In genomic region chr17:47956818-47957590, GRCh38 we compare ENCODE assay signal across 14 cellular contexts. TPM values are rescaled to one million over a fixed set of nuclear protein-coding genes. Genes with fewer than 3 reads are reported as not detected.
DNase-seq lines count a peak whose midpoint lies in the region; ATAC-seq and TF ChIP-seq lines count a peak whose summit lies in the region.
"Had no signal": no experiment of that assay in that cellular context is flagged by ENCODE, and none has a peak within 500 bp of the region (broad histone marks: within the 10 kb centered on the region; RNA-seq: fewer than 3 reads in every experiment).

No MANE protein-coding gene starts in this region.

- peak; percentile 48 for ATAC-seq in IMR-90 (ENCODE audit: low read depth)

- H3K4ac ChIP-seq in IMR-90 (ENCODE audit: low read depth, low read length) (no peak overlapping the region), mesenchymal stem cell (ENCODE audit: low read depth in 1 of 2, low read length in 2 of 2) (no peak overlapping the region)

- no peak overlapping the region for H3K18ac ChIP-seq in IMR-90 (ENCODE audit: low read depth, low read length)
- no peak overlapping the region for H3K18ac ChIP-seq in mesenchymal stem cell (ENCODE audit: low read depth in 1 of 2, low read length in 2 of 2)

- no peak overlapping the region for H2BK15ac ChIP-seq in IMR-90 (ENCODE audit: low read depth, low read length)
- no peak overlapping the region for H2BK15ac ChIP-seq in mesenchymal stem cell (ENCODE audit: low read depth, poor library complexity, severe bottlenecking)

- no peak overlapping the region for H4K8ac ChIP-seq in IMR-90 (ENCODE audit: low read depth in 2 of 2, low read length in 2 of 2)
- H4K8ac ChIP-seq in mesenchymal stem cell (ENCODE audit: low read length), result no peak overlapping the region

- H3K14ac ChIP-seq in IMR-90 (replicated peaks; ENCODE audit: low read depth, low read length) (no peak overlapping the region), mesenchymal stem cell (ENCODE audit: low read length in 2 of 2) (no peak overlapping the region)

- H3K4me1 ChIP-seq in BLaER1 treated with 17β-estradiol and CSF1 and Interleukin-3, amounts not matched to agents 10 nM and 100 nM, result peaks cover 6 to 36% (median 19%) of the 10 kb centered on the region in 10 experiments
- H3K4me1 ChIP-seq in IMR-90 (ENCODE audit: control insufficient read depth, insufficient read depth, low read length) (peaks cover 5% of the 10 kb centered on the region; the same call in 1 of the 2 replicates), duodenal mucosa (ENCODE audit: control insufficient read depth in 1 of 2, insufficient read depth in 2 of 2, low read length in 2 of 2) (peaks cover 27 to 29% of the 10 kb centered on the region in 2 donors), mesenchymal stem cell (ENCODE audit: control insufficient read depth, insufficient read depth, low read depth, low read length) (peaks cover 32% of the 10 kb centered on the region)

- no peaks in the 10 kb centered on the region for H3K9me1 ChIP-seq in IMR-90 (ENCODE audit: insufficient read depth, low read length)

- H3K36me3 ChIP-seq in BLaER1 treated with 17β-estradiol and CSF1 and Interleukin-3, amounts not matched to agents 10 nM and 100 nM, result no peaks in the 10 kb centered on the region; a peak in 3 of 22 replicates
- no peaks in the 10 kb centered on the region for H3K36me3 ChIP-seq in IMR-90 (ENCODE audit: control insufficient read depth, insufficient read depth, low read length)
- peaks cover 24 to 28% of the 10 kb centered on the region in 2 donors for H3K36me3 ChIP-seq in duodenal mucosa (ENCODE audit: control insufficient read depth in 1 of 2, insufficient read depth in 2 of 2, low read length in 2 of 2)
- H3K36me3 ChIP-seq in mesenchymal stem cell (ENCODE audit: control insufficient read depth in 1 of 2, insufficient read depth in 2 of 2, low read depth in 1 of 2, low read length in 2 of 2), result peaks cover 0 to 6% of the 10 kb centered on the region in 2 experiments
- H3K36me3 ChIP-seq: brain microvascular endothelial cell had no signal

- no peaks in the 10 kb centered on the region for H3K79me1 ChIP-seq in IMR-90 (ENCODE audit: low read depth in 1 of 2, low read length in 2 of 2)
- H3K79me1 ChIP-seq in mesenchymal stem cell (replicated peaks; ENCODE audit: low read length, poor library complexity, severe bottlenecking), result no peaks in the 10 kb centered on the region

- H3K9me3 ChIP-seq in BLaER1 treated with 17β-estradiol and CSF1 and Interleukin-3, amounts not matched to agents 10 nM and 100 nM (replicated peaks in 1 of 11), result no peaks in the 10 kb centered on the region
- H3K9me3 ChIP-seq in IMR-90 (ENCODE audit: control insufficient read depth, insufficient read depth, low read length), result no peaks in the 10 kb centered on the region; the same call in 1 of the 2 replicates
- H3K9me3 ChIP-seq in duodenal mucosa (ENCODE audit: control insufficient read depth in 1 of 2, low read length in 2 of 2), result no peaks in the 10 kb centered on the region
- H3K9me3 ChIP-seq in mesenchymal stem cell (ENCODE audit: control insufficient read depth, low read length), result no peaks in the 10 kb centered on the region

- CTCF ChIA-PET in IMR-90 (lab: Yijun Ruan, JAX), result interaction anchor here (0.6 to 1.7 kb wide), 3 partner anchors 10 to 1067 kb away, joined by 3 to 4 read pairs (median 4); partner anchors contain the start of gene CDK5RAP3

- no peak overlapping the region for H3K56ac ChIP-seq in IMR-90 (ENCODE audit: extremely low read depth, insufficient read depth, low read length)

- no peak for TF ChIP-seq POLR2A in IMR-90 (IDR thresholded peaks at IDR 0.05; ENCODE audit: low read depth, low read length)

- peak; percentile 15 for DNase-seq in IMR-90
- DNase-seq in mesenchymal stem cell, result no peak
- no peak for DNase-seq in SW480 (ENCODE audit: low spot score)
- no peak for DNase-seq in immature natural killer cell
- DNase-seq in activated gamma-delta T cell (lab: John Stamatoyannopoulos, UW), result no peak
- no peak for DNase-seq in SW 1271 (lab: John Stamatoyannopoulos, UW)
- DNase-seq: activated CD4-positive, alpha-beta T cell treated with anti-CD3 and anti-CD28 coated beads for 1 hour; brain microvascular endothelial cell; CD4-positive, CD25-positive, alpha-beta regulatory T cell had no signal

- POLR2A ChIA-PET in IMR-90 (lab: Charles Lee; ENCODE audit: unreplicated experiment), result interaction anchor here (0.6 kb wide), 1 partner anchor 54 kb away, joined by 5 read pairs; no protein-coding TSS in a partner anchor

- no peaks in the 10 kb centered on the region for H3K9me3 Mint-ChIP-seq in immature natural killer cell
- H3K9me3 Mint-ChIP-seq: CD4-positive, CD25-positive, alpha-beta regulatory T cell; neural crest cell had no signal

- no peak overlapping the region for H2BK5ac ChIP-seq in IMR-90 (ENCODE audit: low read depth, low read length, poor library complexity, severe bottlenecking)
- H2BK5ac ChIP-seq in mesenchymal stem cell (ENCODE audit: low read depth, low read length, poor library complexity, severe bottlenecking), result no peak overlapping the region

- H3K9ac ChIP-seq in BLaER1 treated with 17β-estradiol and CSF1 and Interleukin-3, amounts not matched to agents 10 nM and 100 nM, result no peak overlapping the region
- H3K9ac ChIP-seq in IMR-90 (ENCODE audit: low read depth, low read length) (no peak overlapping the region), duodenal mucosa (ENCODE audit: low read depth in 1 of 2, low read length in 2 of 2) (peak overlapping the region; percentile 96 to 99), mesenchymal stem cell (ENCODE audit: low read length) (no peak overlapping the region)

- in situ Hi-C loops in IMR-90 (cut with MboI; ENCODE audit: low sequenced_read_pairs), result no loop called here

- intact Hi-C loops in IMR-90 (cut with micrococcal nuclease), result no loop called here

- H4K5ac ChIP-seq in IMR-90 (ENCODE audit: low read depth, low read length), result no peak overlapping the region

- TF ChIP-seq RAD21 in IMR-90 (IDR thresholded peaks at IDR 0.05; ENCODE audit: low read length), result no peak

- H2BK20ac ChIP-seq in IMR-90 (ENCODE audit: low read depth, low read length), result no peak overlapping the region

- H4K91ac ChIP-seq in IMR-90 (ENCODE audit: insufficient read depth, low read depth, low read length) (no peak overlapping the region), mesenchymal stem cell (ENCODE audit: low read length) (no peak overlapping the region)

- no peaks in the 10 kb centered on the region for H3K27me3 ChIP-seq in BLaER1 treated with 17β-estradiol and CSF1 and Interleukin-3, amounts not matched to agents 10 nM and 100 nM
- peaks cover 8% of the 10 kb centered on the region for H3K27me3 ChIP-seq in IMR-90 (ENCODE audit: control insufficient read depth, insufficient read depth, low read length)
- H3K27me3 ChIP-seq in duodenal mucosa (ENCODE audit: control insufficient read depth in 1 of 2, insufficient read depth in 2 of 2, low read length in 2 of 2), result no peaks in the 10 kb centered on the region
- peaks cover 7 to 17% of the 10 kb centered on the region in 2 experiments for H3K27me3 ChIP-seq in mesenchymal stem cell (ENCODE audit: control insufficient read depth in 1 of 2, insufficient read depth in 1 of 2, low read length in 2 of 2)

- no peaks in the 10 kb centered on the region for H3K4me1 Mint-ChIP-seq in immature natural killer cell
- H3K4me1 Mint-ChIP-seq: CD4-positive, CD25-positive, alpha-beta regulatory T cell; neural crest cell had no signal

- H3K4me3 Mint-ChIP-seq in immature natural killer cell, result no peak overlapping the region
- H3K4me3 Mint-ChIP-seq: CD4-positive, CD25-positive, alpha-beta regulatory T cell; neural crest cell had no signal

- H2AFZ ChIP-seq in IMR-90 (replicated peaks; ENCODE audit: low read length, poor library complexity) (no peak overlapping the region), mesenchymal stem cell (ENCODE audit: low read depth, low read length) (no peak overlapping the region)

- no peak overlapping the region for H3K27ac Mint-ChIP-seq in immature natural killer cell

- no peak for TF ChIP-seq CTCF in IMR-90 (conservative IDR thresholded peaks at IDR 0.05; ENCODE audit: low read depth, low read length)

- no peak overlapping the region for H3K23ac ChIP-seq in IMR-90 (ENCODE audit: low read depth, low read length)
- no peak overlapping the region for H3K23ac ChIP-seq in mesenchymal stem cell (ENCODE audit: low read length in 2 of 2)

- H3K4me2 ChIP-seq in BLaER1 treated with 17β-estradiol and CSF1 and Interleukin-3, amounts not matched to agents 10 nM and 100 nM, result peak overlapping the region in 8 of 11 experiments; percentile 17 to 57 (median 42); a peak in 12 of 22 replicates
- H3K4me2 ChIP-seq in IMR-90 (ENCODE audit: low read depth, low read length), result no peak overlapping the region
- peak overlapping the region; percentile 58 for H3K4me2 ChIP-seq in mesenchymal stem cell (ENCODE audit: low read length, poor library complexity, severe bottlenecking)

- H3K4me3 ChIP-seq in BLaER1 treated with 17β-estradiol and CSF1 and Interleukin-3, amounts not matched to agents 10 nM and 100 nM, result no peak overlapping the region
- no peak overlapping the region for H3K4me3 ChIP-seq in IMR-90 (ENCODE audit: insufficient read depth, low read depth, low read length)
- H3K4me3 ChIP-seq in duodenal mucosa (ENCODE audit: low read depth in 1 of 2, low read length in 2 of 2), result peak overlapping the region; percentile 82 to 85
- no peak overlapping the region for H3K4me3 ChIP-seq in mesenchymal stem cell (ENCODE audit: insufficient read depth in 1 of 2, low read depth in 1 of 2, low read length in 2 of 2)
- H3K4me3 ChIP-seq: SK-N-MC had no signal

- no peak overlapping the region for H2BK120ac ChIP-seq in IMR-90 (ENCODE audit: low read depth, low read length)
- H2BK120ac ChIP-seq in mesenchymal stem cell (ENCODE audit: low read depth, low read length), result no peak overlapping the region

- H2AK5ac ChIP-seq in IMR-90 (ENCODE audit: low read depth, low read length) (no peak overlapping the region), mesenchymal stem cell (ENCODE audit: low read length, severe bottlenecking) (no peak overlapping the region)

- dilution Hi-C loops in IMR-90 (cut with HindIII; ENCODE audit: low sequenced_read_pairs, unreplicated experiment), result no loop called here

- H2AK9ac ChIP-seq in IMR-90 (replicated peaks; ENCODE audit: low read depth, low read length, poor library complexity), result peak overlapping the region; percentile 76

- peaks cover 0 to 4% (median 0%) of the 10 kb centered on the region in 3 donors for H3K27me3 Mint-ChIP-seq in immature natural killer cell (ENCODE audit: low read depth in 3 of 3)
- H3K27me3 Mint-ChIP-seq: CD4-positive, CD25-positive, alpha-beta regulatory T cell had no signal

- no TSS peak for BruUV-seq in IMR-90 (replicated peaks; lab: Mats Ljungman, UMichigan)

- WGBS in IMR-90 (ENCODE audit: extremely low coverage in 2 of 2, insufficient read length in 1 of 2), 2 experiments, result 57% methylated on average over 3 of the region's 3 CpGs; no CpG with 5 or more reads in 1 of the 2 experiments
- WGBS in mesenchymal stem cell, result 55% methylated on average over 3 of the region's 3 CpGs

- 0 out of 22 replicates have a peak, but pooled peaks cover 0 to 15% (median 0%) of the 10 kb centered on the region in 11 experiments for H4K20me1 ChIP-seq in BLaER1 treated with 17β-estradiol and CSF1 and Interleukin-3, amounts not matched to agents 10 nM and 100 nM
- no peaks in the 10 kb centered on the region for H4K20me1 ChIP-seq in IMR-90 (ENCODE audit: insufficient read depth, low read length)

- peaks cover 0 to 4% (median 0%) of the 10 kb centered on the region in 3 donors for H3K36me3 Mint-ChIP-seq in immature natural killer cell
- H3K36me3 Mint-ChIP-seq: CD4-positive, CD25-positive, alpha-beta regulatory T cell had no signal

- H2BK12ac ChIP-seq in mesenchymal stem cell (ENCODE audit: low read length in 2 of 2), result no peak overlapping the region

- no peak overlapping the region for H3K27ac ChIP-seq in BLaER1 treated with 17β-estradiol and CSF1 and Interleukin-3, amounts not matched to agents 10 nM and 100 nM
- no peak overlapping the region for H3K27ac ChIP-seq in IMR-90 (ENCODE audit: insufficient read depth, low read length)
- H3K27ac ChIP-seq in duodenal mucosa (ENCODE audit: low read depth, low read length), result peak overlapping the region; percentile 92
- H3K27ac ChIP-seq in mesenchymal stem cell (ENCODE audit: low read length, poor library complexity, severe bottlenecking), result peak overlapping the region; percentile 47
- H3K27ac ChIP-seq: brain microvascular endothelial cell, SK-N-MC had no signal

RNA-seq across cellular contexts. Expression of gene PRR15L, which starts 0.7 kb away (rescaled TPM):
- total RNA-seq in IMR-90 (2012; rRNA removed), result not detected in 2 replicates
- polyA plus RNA-seq in IMR-90 (2012; rRNA removed), result not detected in 2 replicates
- not detected in 2 replicates for polyA plus RNA-seq in IMR-90 (2012; cell fraction: cytosol; rRNA removed)
- polyA plus RNA-seq in IMR-90 (2012; cell fraction: nucleus; rRNA removed; ENCODE audit: low replicate concordance), result not detected in 2 replicates
- polyA plus RNA-seq in mesenchymal stem cell (2013, experiment 1 of 2), result not detected
- not detected for polyA plus RNA-seq in mesenchymal stem cell (2013, experiment 2 of 2)
- under 1 TPM in 1 of 3 donors, not detected in 2; 0.16 TPM for polyA plus RNA-seq in immature natural killer cell
- total RNA-seq: CD4-positive, CD25-positive, alpha-beta regulatory T cell; endothelial cell of umbilical vein; neural crest cell had no signal
- polyA plus RNA-seq: endothelial cell of umbilical vein had no signal

RNA-seq across cellular contexts. Expression of gene CDK5RAP3, which starts 13.9 kb away (rescaled TPM):
- 56.7 and 75.3 TPM in 2 replicates for total RNA-seq in IMR-90 (2012; rRNA removed)
- 138 and 153 TPM in 2 replicates for polyA plus RNA-seq in IMR-90 (2012; rRNA removed)
- polyA plus RNA-seq in IMR-90 (2012; cell fraction: cytosol; rRNA removed), result 46.3 and 96.7 TPM in 2 replicates
- 1,289 and 1,731 TPM in 2 replicates for polyA plus RNA-seq in IMR-90 (2012; cell fraction: nucleus; rRNA removed; ENCODE audit: low replicate concordance)
- 75.6 TPM for polyA plus RNA-seq in mesenchymal stem cell (2013, experiment 1 of 2)
- 69.9 TPM for polyA plus RNA-seq in mesenchymal stem cell (2013, experiment 2 of 2)
- polyA plus RNA-seq in immature natural killer cell, result 10 to 100 TPM; 66.3 to 97.2 (median 84.0) TPM

RNA-seq across cellular contexts. Expression of gene PNPO, which starts 15.6 kb away (rescaled TPM):
- total RNA-seq in IMR-90 (2012; rRNA removed), result 32.5 and 34.1 TPM in 2 replicates
- 13.6 and 13.9 TPM in 2 replicates for polyA plus RNA-seq in IMR-90 (2012; rRNA removed)
- polyA plus RNA-seq in IMR-90 (2012; cell fraction: cytosol; rRNA removed), result 11.0 and 37.1 TPM in 2 replicates
- 5.8 and 9.0 TPM in 2 replicates for polyA plus RNA-seq in IMR-90 (2012; cell fraction: nucleus; rRNA removed; ENCODE audit: low replicate concordance)
- 6.1 TPM for polyA plus RNA-seq in mesenchymal stem cell (2013, experiment 1 of 2)
- 5.4 TPM for polyA plus RNA-seq in mesenchymal stem cell (2013, experiment 2 of 2)
- polyA plus RNA-seq in immature natural killer cell, result 10 to 100 TPM; 14.3 to 21.2 (median 18.6) TPM

Comparison
In these comparisons a context has a peak if more than half of its experiments do, and no peak if none do; other contexts are left out.
1. H3K27ac ChIP-seq: peak in duodenal mucosa (single experiment) and mesenchymal stem cell (single experiment); none in BLaER1 treated with 17β-estradiol and CSF1 and Interleukin-3, amounts not matched to agents 10 nM and 100 nM (0 of 11) and IMR-90 (single experiment).
2. H3K4me3 ChIP-seq: peak in duodenal mucosa (2 of 2); none in BLaER1 treated with 17β-estradiol and CSF1 and Interleukin-3, amounts not matched to agents 10 nM and 100 nM (0 of 10), IMR-90 (single experiment) and mesenchymal stem cell (0 of 2).
3. H3K9ac ChIP-seq: peak in duodenal mucosa (2 of 2); none in BLaER1 treated with 17β-estradiol and CSF1 and Interleukin-3, amounts not matched to agents 10 nM and 100 nM (0 of 11), IMR-90 (single experiment) and mesenchymal stem cell (single experiment).